In genomic region chr11:65473275-65473860, GRCh38 we compare ENCODE assay signal across 12 cellular contexts. TPM values are rescaled to one million over a fixed set of nuclear protein-coding genes. Genes with fewer than 3 reads are reported as not detected.
DNase-seq lines count a peak whose midpoint lies in the region; ATAC-seq and TF ChIP-seq lines count a peak whose summit lies in the region.
"Had no signal": no experiment of that assay in that cellular context is flagged by ENCODE, and none has a peak within 500 bp of the region (broad histone marks: within the 10 kb centered on the region; RNA-seq: fewer than 3 reads in every experiment).

No MANE protein-coding gene starts in this region.

- TF ChIP-seq CTCF in thoracic aorta (IDR thresholded peaks at IDR 0.05) = no peak

- no peaks in the 10 kb centered on the region for H3K27me3 ChIP-seq in thoracic aorta (replicated peaks; ENCODE audit: insufficient read depth)
- H3K27me3 ChIP-seq: BE2C had no signal

- ATAC-seq in activated CD8-positive, alpha-beta memory T cell treated with anti-CD3 and anti-CD28 coated beads, Interleukin-2, amount 10 ng/mL, durations not matched to agents 7 days and 5 days = no peak
- ATAC-seq in thoracic aorta (ENCODE audit: insufficient number of reproducible peaks, low FRiP score, low read depth) (no peak), HG03432 (IDR thresholded peaks at IDR 0.05; ENCODE audit: unreplicated experiment) (no peak)
- no peak for ATAC-seq in stimulated activated effector memory CD8-positive, alpha-beta T cell treated with anti-CD3 and anti-CD28 coated beads, Interleukin-12 subunit alpha, Interleukin-12 subunit beta, amount 100 ng/mL, for 72 hours

- H3K4me3 Mint-ChIP-seq in activated CD8-positive, alpha-beta memory T cell treated with anti-CD3 and anti-CD28 coated beads, Interleukin-2, amount 10 ng/mL, durations not matched to agents 7 days and 5 days = no peak overlapping the region
- no peak overlapping the region for H3K4me3 Mint-ChIP-seq in activated naive CD8-positive, alpha-beta T cell
- H3K4me3 Mint-ChIP-seq in stimulated activated effector memory CD8-positive, alpha-beta T cell treated with anti-CD3 and anti-CD28 coated beads, Interleukin-12 subunit alpha, Interleukin-12 subunit beta, amount 100 ng/mL, for 72 hours = no peak overlapping the region

- H3K27me3 Mint-ChIP-seq in activated CD8-positive, alpha-beta memory T cell treated with anti-CD3 and anti-CD28 coated beads, Interleukin-2, amount 10 ng/mL, durations not matched to agents 7 days and 5 days = no peaks in the 10 kb centered on the region
- H3K27me3 Mint-ChIP-seq in activated naive CD8-positive, alpha-beta T cell = no peaks in the 10 kb centered on the region

- H3K9me3 Mint-ChIP-seq in activated CD8-positive, alpha-beta memory T cell treated with anti-CD3 and anti-CD28 coated beads, Interleukin-2, amount 10 ng/mL, durations not matched to agents 7 days and 5 days (ENCODE audit: low read depth) = no peaks in the 10 kb centered on the region
- H3K9me3 Mint-ChIP-seq in activated naive CD8-positive, alpha-beta T cell (ENCODE audit: low read depth) = no peaks in the 10 kb centered on the region
- H3K9me3 Mint-ChIP-seq in stimulated activated effector memory CD8-positive, alpha-beta T cell treated with anti-CD3 and anti-CD28 coated beads, Interleukin-12 subunit alpha, Interleukin-12 subunit beta, amount 100 ng/mL, for 72 hours = no peaks in the 10 kb centered on the region

- DNase-seq in activated CD8-positive, alpha-beta memory T cell treated with anti-CD3 and anti-CD28 coated beads, Interleukin-2, amount 10 ng/mL, durations not matched to agents 7 days and 5 days = no peak
- DNase-seq in activated CD8-positive, alpha-beta memory T cell treated with anti-CD3 and anti-CD28 coated beads, Interleukin-2, amount 50 U/mL, for 48 hours = no peak
- DNase-seq in left kidney (ENCODE audit: low read depth, low spot score) (peak; percentile 17), thoracic aorta (ENCODE audit: low spot score) (no peak), ACHN (no peak)
- DNase-seq in stimulated activated effector memory CD8-positive, alpha-beta T cell treated with anti-CD3 and anti-CD28 coated beads, Interleukin-12 subunit alpha, Interleukin-12 subunit beta, amount 100 ng/mL, for 72 hours (ENCODE audit: low spot score in 2 of 2) = no peak
- DNase-seq: activated T-cell treated with anti-CD3 and anti-CD28 coated beads, Interleukin-2, amount 50 U/mL, for 48 hours; BE2C; SHP77; stimulated activated CD4-positive, alpha-beta T cell treated with anti-CD3 and anti-CD28 coated beads, Interleukin-15, amount 100 ng/mL, for 24 hours had no signal

- peak overlapping the region; percentile 63 for H3K4me3 ChIP-seq in thoracic aorta

- CTCF ChIA-PET in activated CD8-positive, alpha-beta memory T cell treated with anti-CD3 and anti-CD28 coated beads, Interleukin-2, amount 10 ng/mL, durations not matched to agents 7 days and 5 days (lab: Charles Lee) = no interaction called here

- no peaks in the 10 kb centered on the region for H3K36me3 ChIP-seq in thoracic aorta
- H3K36me3 ChIP-seq: BE2C had no signal

- H3K27ac ChIP-seq in thoracic aorta = peak overlapping the region; percentile 100

- no peaks in the 10 kb centered on the region for H3K9me3 ChIP-seq in thoracic aorta
- H3K9me3 ChIP-seq: BE2C had no signal

- peaks cover 41 to 55% of the 10 kb centered on the region in 2 donors for H3K4me1 ChIP-seq in thoracic aorta (ENCODE audit: control insufficient read depth in 1 of 2, low read depth in 2 of 2)

- peaks cover 3% of the 10 kb centered on the region for H3K36me3 Mint-ChIP-seq in activated CD8-positive, alpha-beta memory T cell treated with anti-CD3 and anti-CD28 coated beads, Interleukin-2, amount 10 ng/mL, durations not matched to agents 7 days and 5 days
- H3K36me3 Mint-ChIP-seq in activated naive CD8-positive, alpha-beta T cell = peaks cover 3% of the 10 kb centered on the region
- peaks cover 29% of the 10 kb centered on the region for H3K36me3 Mint-ChIP-seq in stimulated activated effector memory CD8-positive, alpha-beta T cell treated with anti-CD3 and anti-CD28 coated beads, Interleukin-12 subunit alpha, Interleukin-12 subunit beta, amount 100 ng/mL, for 72 hours

- peak overlapping the region; percentile 91 for H3K27ac Mint-ChIP-seq in activated CD8-positive, alpha-beta memory T cell treated with anti-CD3 and anti-CD28 coated beads, Interleukin-2, amount 10 ng/mL, durations not matched to agents 7 days and 5 days
- peak overlapping the region; percentile 99 for H3K27ac Mint-ChIP-seq in activated naive CD8-positive, alpha-beta T cell
- H3K27ac Mint-ChIP-seq in stimulated activated effector memory CD8-positive, alpha-beta T cell treated with anti-CD3 and anti-CD28 coated beads, Interleukin-12 subunit alpha, Interleukin-12 subunit beta, amount 100 ng/mL, for 72 hours = no peak overlapping the region

- in situ Hi-C loops in ACHN (cut with HindIII; ENCODE audit: low pct_ligation_motif_present, low pct_unique_long_range_greater_than_20kb, low sequenced_read_pairs) = no loop called here

- H3K4me1 Mint-ChIP-seq in activated CD8-positive, alpha-beta memory T cell treated with anti-CD3 and anti-CD28 coated beads, Interleukin-2, amount 10 ng/mL, durations not matched to agents 7 days and 5 days = peaks cover 33% of the 10 kb centered on the region
- peaks cover 40% of the 10 kb centered on the region for H3K4me1 Mint-ChIP-seq in activated naive CD8-positive, alpha-beta T cell (ENCODE audit: low read depth)
- peaks cover 39% of the 10 kb centered on the region for H3K4me1 Mint-ChIP-seq in stimulated activated effector memory CD8-positive, alpha-beta T cell treated with anti-CD3 and anti-CD28 coated beads, Interleukin-12 subunit alpha, Interleukin-12 subunit beta, amount 100 ng/mL, for 72 hours

RNA-seq across cellular contexts. Expression of gene MALAT1, which starts 25.5 kb away (rescaled TPM):
- 1,000 to 10,000 TPM; 4,026 to 5,234 TPM for total RNA-seq in activated CD8-positive, alpha-beta memory T cell treated with anti-CD3 and anti-CD28 coated beads, Interleukin-2, amount 10 ng/mL, durations not matched to agents 7 days and 5 days
- over 10,000 TPM; 20,776 to 38,952 TPM for total RNA-seq in thoracic aorta

RNA-seq across cellular contexts. Expression of gene NEAT1, which starts 50.8 kb away (rescaled TPM):
- total RNA-seq in activated CD8-positive, alpha-beta memory T cell treated with anti-CD3 and anti-CD28 coated beads, Interleukin-2, amount 10 ng/mL, durations not matched to agents 7 days and 5 days = 100 to 1,000 TPM; 525 to 618 TPM
- total RNA-seq in thoracic aorta = 1,000 to 10,000 TPM in 1 of 2 donors, 100 to 1,000 TPM in 1; 848 to 1,659 TPM

RNA-seq across cellular contexts. Expression of gene SCYL1, which starts 51.5 kb away (rescaled TPM):
- total RNA-seq in activated CD8-positive, alpha-beta memory T cell treated with anti-CD3 and anti-CD28 coated beads, Interleukin-2, amount 10 ng/mL, durations not matched to agents 7 days and 5 days = 10 to 100 TPM; 68.0 to 76.7 TPM
- total RNA-seq in thoracic aorta = 100 to 1,000 TPM in 1 of 2 donors, 10 to 100 TPM in 1; 96.8 to 106 TPM
